9 cellular contexts compared by ENCODE assay signal in genomic region chr19:41871573-41872383, GRCh38. TPM values are rescaled to one million over a fixed set of nuclear protein-coding genes. Genes with fewer than 3 reads are reported as not detected.
A peak's percentile ranks its signal among the peaks of the same experiment; 100 is the strongest.
DNase-seq lines count a peak whose midpoint lies in the region; ATAC-seq and TF ChIP-seq lines count a peak whose summit lies in the region.
"Had no signal": no experiment of that assay in that cellular context is flagged by ENCODE, and none has a peak within 500 bp of the region (broad histone marks: within the 10 kb centered on the region; RNA-seq: fewer than 3 reads in every experiment).

No MANE protein-coding gene starts in this region.

- no peak overlapping the region for H3K4me3 ChIP-seq in hepatocyte

- no peak overlapping the region for H3K4me3 Mint-ChIP-seq in WTC11

- CTCF ChIA-PET in WTC11 (lab: Charles Lee) = interaction anchor here (1.2 to 3.7 kb wide), 9 partner anchors 11 to 86 kb away, joined by 4 to 46 read pairs (median 22); partner anchors contain the start of genes ARHGEF1, ERFL, RABAC1 and RPS19

- H2AFZ ChIP-seq in hepatocyte = no peak overlapping the region

- H3K36me3 ChIP-seq in hepatocyte (replicated peaks; ENCODE audit: insufficient read depth, low read depth) = no peaks in the 10 kb centered on the region

- peaks cover 41% of the 10 kb centered on the region for H3K36me3 Mint-ChIP-seq in WTC11

- intact Hi-C loops in left cardiac atrium (cut with DNase I) = loop anchor here (2.0 to 10.0 kb wide), 3 partner anchors 76 to 203 kb away; partner anchors contain the start of genes GRIK5 (in 1 of the 2) and ZNF574 (in 1 of the 2)

- H4K20me1 ChIP-seq in hepatocyte (ENCODE audit: insufficient read depth, poor library complexity, severe bottlenecking) = peaks cover 44% of the 10 kb centered on the region

- H3K79me2 ChIP-seq in hepatocyte = peaks cover 14% of the 10 kb centered on the region

- WGBS in hepatocyte (ENCODE audit: low lambda C conversion rate, missing lambda C conversion rate) = 92% methylated on average over 16 of the region's 16 CpGs

- H3K27me3 ChIP-seq in hepatocyte = no peaks in the 10 kb centered on the region

- peak; percentile 44 for ATAC-seq in HG03378 (IDR thresholded peaks at IDR 0.05; ENCODE audit: unreplicated experiment)
- ATAC-seq in WTC11 = peak; percentile 1
- ATAC-seq in left cardiac atrium = peak; percentile 8 to 54

- no peaks in the 10 kb centered on the region for H3K9me3 ChIP-seq in hepatocyte (ENCODE audit: low read depth)

- H3K27me3 Mint-ChIP-seq in WTC11 (ENCODE audit: low read depth) = peaks cover 4% of the 10 kb centered on the region

- H3K27ac ChIP-seq in hepatocyte = no peak overlapping the region

- no peaks in the 10 kb centered on the region for H3K9me2 ChIP-seq in hepatocyte (replicated peaks; ENCODE audit: insufficient read depth)

- H3K27ac Mint-ChIP-seq in WTC11 = peak overlapping the region; percentile 86

- DNase-seq in activated CD4-positive, alpha-beta T cell treated with anti-CD3 and anti-CD28 coated beads for 1 hour = peak; percentile 34
- DNase-seq in activated CD4-positive, alpha-beta T cell treated with anti-CD3 and anti-CD28 coated beads, Interleukin-2, amount 50 U/mL, for 4 hours = no peak
- DNase-seq in WTC11 (ENCODE audit: low spot score) (no peak), left cardiac atrium (peak; percentile 32), hepatocyte (ENCODE audit: low spot score) (no peak), NCI-H226 (no peak)
- DNase-seq in stimulated activated naive CD4-positive, alpha-beta T cell (lab: John Stamatoyannopoulos, UW) = peak; percentile 13 to 72 (median 62)

- H3K9me3 Mint-ChIP-seq in WTC11 = no peaks in the 10 kb centered on the region

- H3K4me2 ChIP-seq in hepatocyte = no peak overlapping the region

- peaks cover 11% of the 10 kb centered on the region for H3K4me1 Mint-ChIP-seq in WTC11

- no peaks in the 10 kb centered on the region for H3K4me1 ChIP-seq in hepatocyte (ENCODE audit: insufficient read depth)

- POLR2A ChIA-PET in WTC11 (lab: Charles Lee) = interaction anchor here (0.6 to 4.3 kb wide), 6 partner anchors 9 to 551 kb away, joined by 3 to 30 read pairs (median 8); partner anchors contain the start of genes ARHGEF1, RABAC1 and RPS19

- TF ChIP-seq CTCF in WTC11 (IDR thresholded peaks at IDR 0.05) (no peak), hepatocyte (IDR thresholded peaks at IDR 0.05; ENCODE audit: poor library complexity) (no peak)

TF ChIP-seq in WTC11, 78 proteins besides CTCF, POLR2A, EP300 and RAD21 (continues in another document):
- TF ChIP-seq SP1 (CRISPR knock-in tag; conservative IDR thresholded peaks at IDR 0.05) (no peak), ESRRA (CRISPR knock-in tag; IDR thresholded peaks at IDR 0.05; ENCODE audit: borderline replicate concordance) (0 out of 2 replicates have a peak, but pooled peaks have one; percentile 17), GTF2I (CRISPR knock-in tag; conservative IDR thresholded peaks at IDR 0.05) (no peak), FOXP1 (CRISPR knock-in tag; IDR thresholded peaks at IDR 0.05; ENCODE audit: borderline replicate concordance) (no peak), ZBTB21 (CRISPR knock-in tag; IDR thresholded peaks at IDR 0.05; ENCODE audit: borderline replicate concordance) (0 out of 2 replicates have a peak, but pooled peaks have one; percentile 16), ZNF425 (CRISPR knock-in tag; conservative IDR thresholded peaks at IDR 0.05) (peak; percentile 78), ZNF671 (CRISPR knock-in tag; IDR thresholded peaks at IDR 0.05) (peak; percentile 68), SOX15 (CRISPR knock-in tag; IDR thresholded peaks at IDR 0.05) (no peak), JUN (CRISPR knock-in tag; IDR thresholded peaks at IDR 0.05) (no peak), ATF2 (CRISPR knock-in tag; IDR thresholded peaks at IDR 0.05; ENCODE audit: borderline replicate concordance, low read depth) (no peak), ZNF121 (CRISPR knock-in tag; IDR thresholded peaks at IDR 0.05) (no peak), ZNF396 (CRISPR knock-in tag; IDR thresholded peaks at IDR 0.05; ENCODE audit: borderline replicate concordance) (no peak), NFYB (CRISPR knock-in tag; conservative IDR thresholded peaks at IDR 0.05; ENCODE audit: low read depth) (no peak), EMX1 (CRISPR knock-in tag; IDR thresholded peaks at IDR 0.05) (peak; percentile 93; the same call in 1 of the 2 replicates), STAT6 (CRISPR knock-in tag; conservative IDR thresholded peaks at IDR 0.05; ENCODE audit: low read depth) (no peak), TP53 (CRISPR knock-in tag; IDR thresholded peaks at IDR 0.05) (no peak), FOXP4 (CRISPR knock-in tag; IDR thresholded peaks at IDR 0.05) (0 out of 2 replicates have a peak, but pooled peaks have one; percentile 46), KAT7 (CRISPR knock-in tag; IDR thresholded peaks at IDR 0.05; ENCODE audit: borderline replicate concordance) (no peak)

RNA-seq across cellular contexts. Expression of gene CD79A, which starts 5.3 kb away (rescaled TPM):
- 0.42 to 1.2 TPM (median 0.71 TPM) in 3 replicates for total RNA-seq in WTC11 (2021)
- under 1 TPM; 0.24 to 0.68 TPM for total RNA-seq in left cardiac atrium
- 0.37 TPM in 1 of 2 replicates, not detected in the other for total RNA-seq in hepatocyte
- 0.27 TPM in 1 of 2 replicates, not detected in the other for polyA plus RNA-seq in hepatocyte

RNA-seq across cellular contexts. Expression of gene ARHGEF1, which starts 11.2 kb away (rescaled TPM):
- total RNA-seq in WTC11 (2021) (77.2 to 102 TPM (median 82.9 TPM) in 3 replicates), left cardiac atrium (10 to 100 TPM; 47.0 to 59.1 TPM), hepatocyte (22.1 and 29.7 TPM in 2 replicates)
- 67.8 and 71.7 TPM in 2 replicates for polyA plus RNA-seq in hepatocyte

RNA-seq across cellular contexts. Expression of gene RPS19, which starts 11.7 kb away (rescaled TPM):
- total RNA-seq in WTC11 (2021) (3,152 to 3,787 TPM (median 3,713 TPM) in 3 replicates), left cardiac atrium (100 to 1,000 TPM; 811 to 841 TPM), hepatocyte (740 and 840 TPM in 2 replicates)
- polyA plus RNA-seq in hepatocyte = 1,425 and 1,529 TPM in 2 replicates

RNA-seq across cellular contexts. Expression of gene DMRTC2, which starts 26.9 kb away (rescaled TPM):
- total RNA-seq in WTC11 (2021) = not detected in 3 replicates
- not detected for total RNA-seq in left cardiac atrium
- not detected in 2 replicates for total RNA-seq in hepatocyte
- not detected in 2 replicates for polyA plus RNA-seq in hepatocyte
- polyA plus RNA-seq: BJ had no signal

RNA-seq across cellular contexts. Expression of gene LYPD4, which starts 27.3 kb away (rescaled TPM):
- total RNA-seq in WTC11 (2021) (not detected in 3 replicates), left cardiac atrium (not detected), hepatocyte (not detected in 2 replicates)
- not detected in 2 replicates for polyA plus RNA-seq in hepatocyte
- polyA plus RNA-seq: BJ had no signal

Comparison
In these comparisons a context has a peak if more than half of its experiments do, and no peak if none do; other contexts are left out.
1. DNase-seq: peak in activated CD4-positive, alpha-beta T cell treated with anti-CD3 and anti-CD28 coated beads for 1 hour (single experiment), left cardiac atrium (single experiment) and stimulated activated naive CD4-positive, alpha-beta T cell (6 of 6); none in activated CD4-positive, alpha-beta T cell treated with anti-CD3 and anti-CD28 coated beads, Interleukin-2, amount 50 U/mL, for 4 hours (0 of 2), WTC11 (single experiment), hepatocyte (single experiment) and NCI-H226 (single experiment).
2. Peak in every context shown above with its lines, with median percentiles within 50 percentile points of each other: ATAC-seq.